Comparison of ENCODE assay signal across 8 cellular contexts in genomic region chr1:207738418-207738774, GRCh38. TPM values are rescaled to one million over a fixed set of nuclear protein-coding genes. Genes with fewer than 3 reads are reported as not detected.
DNase-seq lines count a peak whose midpoint lies in the region; ATAC-seq and TF ChIP-seq lines count a peak whose summit lies in the region.
"Not testable (repeated sequence)": the region's sequence is repeated elsewhere in the genome, so short reads cannot be mapped to it uniquely, and the experiment has no call there.

No MANE protein-coding gene starts in this region.

- TF ChIP-seq CTCF in 22Rv1 (IDR thresholded peaks at IDR 0.05), result not testable (repeated sequence)

- peak; percentile 33 for ATAC-seq in left lobe of liver

- peak; percentile 79 for DNase-seq in DMS53 (lab: John Stamatoyannopoulos, UW)
- DNase-seq in NCI-H82 (lab: John Stamatoyannopoulos, UW), result peak; percentile 29
- DNase-seq in activated CD4-positive, alpha-beta T cell treated with anti-CD3 and anti-CD28 coated beads for 4 hours, result peak; percentile 7 to 39
- DNase-seq in activated naive CD4-positive, alpha-beta T cell treated with anti-CD3 and anti-CD28 coated beads, Interleukin-2, amount 50 U/mL, for 16 hours, result peak; percentile 20
- peak; percentile 44 for DNase-seq in effector CD8-positive, alpha-beta T cell (lab: John Stamatoyannopoulos, UW)
- not testable (repeated sequence) for DNase-seq in left lobe of liver (ENCODE audit: low spot score)
- DNase-seq in stimulated activated CD4-positive, alpha-beta T cell treated with anti-CD3 and anti-CD28 coated beads, Interleukin-1b, Interleukin-23, amount 100 ng/mL, for 48 hours, result peak; percentile 12

- peak overlapping the region; percentile 67 for H3K27ac ChIP-seq in 22Rv1

RNA-seq across cellular contexts. Expression of gene CD46, which starts 13.5 kb away (rescaled TPM):
- 96.2 TPM for total RNA-seq in left lobe of liver
